Comparison of ENCODE assay signal across 10 cellular contexts in the genomic region with DNA sequence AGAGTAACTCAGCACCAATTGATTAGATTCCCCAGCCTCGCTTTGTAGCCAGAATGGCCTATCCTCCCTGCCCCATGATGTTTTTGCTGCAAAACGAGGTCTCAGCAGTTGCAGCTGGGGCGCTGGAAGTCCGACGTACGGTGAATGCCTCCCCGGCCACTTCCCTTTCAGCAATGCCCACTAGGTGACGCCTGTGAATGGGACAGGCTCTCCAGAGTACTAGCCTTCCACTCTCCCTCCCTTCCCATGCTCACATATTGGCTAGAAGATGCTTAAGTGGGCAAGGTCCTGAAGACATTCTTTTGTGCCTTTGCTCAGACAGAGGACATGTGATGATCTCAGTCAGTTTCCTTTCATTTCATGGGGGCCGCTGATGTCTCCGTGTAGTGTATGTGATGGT. TPM values are rescaled to one million over a fixed set of nuclear protein-coding genes. Genes with fewer than 3 reads are reported as not detected.
A peak's percentile ranks its signal among the peaks of the same experiment; 100 is the strongest.
DNase-seq lines count a peak whose midpoint lies in the region; ATAC-seq, FAIRE-seq and TF ChIP-seq lines count a peak whose summit lies in the region.
"Had no signal": no experiment of that assay in that cellular context is flagged by ENCODE, and none has a peak within 500 bp of the region (broad histone marks: within the 10 kb centered on the region; RNA-seq: fewer than 3 reads in every experiment).

No MANE protein-coding gene starts in this region.

- H3K9me3 Mint-ChIP-seq in endodermal cell, result peaks cover 2% of the 10 kb centered on the region

- no peak for TF ChIP-seq RAD21 in neural cell (conservative IDR thresholded peaks at IDR 0.05)

- H3K4me1 ChIP-seq in MM.1S (ENCODE audit: low read length), result peaks cover 26% of the 10 kb centered on the region
- no peaks in the 10 kb centered on the region for H3K4me1 ChIP-seq in endodermal cell (ENCODE audit: control insufficient read depth, insufficient read depth, low read length)
- H3K4me1 ChIP-seq: tibial nerve had no signal

- no peak overlapping the region for H3K4me3 Mint-ChIP-seq in endodermal cell

- no peaks in the 10 kb centered on the region for H3K9me3 ChIP-seq in MM.1S (replicated peaks; ENCODE audit: insufficient read depth, low read length)
- H3K9me3 ChIP-seq in endodermal cell (ENCODE audit: control insufficient read depth, low read length), result no peaks in the 10 kb centered on the region
- no peaks in the 10 kb centered on the region for H3K9me3 ChIP-seq in neural cell (ENCODE audit: low read length)

- TF ChIP-seq CTCF in MM.1S (IDR thresholded peaks at IDR 0.05; ENCODE audit: low read length) (peak; percentile 67), endodermal cell (conservative IDR thresholded peaks at IDR 0.05) (peak; percentile 85), neural cell (IDR thresholded peaks at IDR 0.05; ENCODE audit: poor library complexity, severe bottlenecking) (peak; percentile 15)

- H3K4me2 ChIP-seq in MM.1S (ENCODE audit: low read depth, low read length), result peak overlapping the region; percentile 57
- H3K4me2 ChIP-seq in neural cell (ENCODE audit: low read length), result no peak overlapping the region

- no peaks in the 10 kb centered on the region for H3K4me1 Mint-ChIP-seq in endodermal cell

- H3K27ac ChIP-seq in MM.1S (ENCODE audit: low read length) (no peak overlapping the region), endodermal cell (ENCODE audit: low read depth, low read length) (no peak overlapping the region), neural cell (ENCODE audit: low read length) (no peak overlapping the region)
- H3K27ac ChIP-seq: epithelial cell of prostate, tibial nerve had no signal

- peaks cover 10% of the 10 kb centered on the region for H3F3A ChIP-seq in MM.1S (ENCODE audit: insufficient read depth, low read length)
- no peaks in the 10 kb centered on the region for H3F3A ChIP-seq in neural cell (ENCODE audit: insufficient read depth, low read length, poor library complexity, severe bottlenecking)

- H3K79me2 ChIP-seq in MM.1S (ENCODE audit: low read length) (no peaks in the 10 kb centered on the region), neural cell (replicated peaks; ENCODE audit: insufficient read depth, low read length) (no peaks in the 10 kb centered on the region)

- H3K27me3 ChIP-seq in MM.1S (replicated peaks; ENCODE audit: insufficient read depth, low read length), result no peaks in the 10 kb centered on the region
- peaks cover 33% of the 10 kb centered on the region for H3K27me3 ChIP-seq in endodermal cell (ENCODE audit: control insufficient read depth, insufficient read depth, low read length, poor library complexity, severe bottlenecking)
- H3K27me3 ChIP-seq in neural cell (ENCODE audit: insufficient read depth, low read depth, low read length), result no peaks in the 10 kb centered on the region
- H3K27me3 ChIP-seq: tibial nerve had no signal

- H3K36me3 Mint-ChIP-seq in endodermal cell (ENCODE audit: low read depth), result no peaks in the 10 kb centered on the region

- 29 to 55% methylated on average over 4 to 10 of the region's 10 CpGs for WGBS in endodermal cell (ENCODE audit: insufficient coverage in 1 of 2, insufficient read length in 1 of 2), 2 experiments

- H4K20me1 ChIP-seq in MM.1S (ENCODE audit: insufficient read depth, low read length) (no peaks in the 10 kb centered on the region), neural cell (ENCODE audit: insufficient read depth) (no peaks in the 10 kb centered on the region)

- H3K27ac Mint-ChIP-seq in endodermal cell, result no peak overlapping the region

- no peak for FAIRE-seq in GM19239 (lab: Jason Lieb, UNC)

- H3K9ac ChIP-seq in MM.1S (ENCODE audit: low read length) (no peak overlapping the region), endodermal cell (ENCODE audit: extremely low read depth, low read length, poor library complexity, severe bottlenecking) (no peak overlapping the region), neural cell (ENCODE audit: low read length) (no peak overlapping the region)

- H3K27me3 Mint-ChIP-seq in endodermal cell (ENCODE audit: insufficient read depth), result peaks cover 28% of the 10 kb centered on the region

- DNase-seq in ELF-1 (ENCODE audit: low read depth, low spot score) (peak; percentile 21), MM.1S (peak; percentile 65), endodermal cell (peak; percentile 66), GM19239 (ENCODE audit: insufficient read length, low spot score) (no peak), NCI-H2227 (lab: John Stamatoyannopoulos, UW; ENCODE audit: unreplicated experiment) (no peak)
- no peak for DNase-seq in stimulated activated CD4-positive, alpha-beta T cell treated with anti-CD3 and anti-CD28 coated beads, Interleukin-4, amount 100 ng/mL, for 1 hour

- no peak for ATAC-seq in HG03565 (IDR thresholded peaks at IDR 0.05; ENCODE audit: unreplicated experiment)

- H2AFZ ChIP-seq in MM.1S (ENCODE audit: low read length) (peak overlapping the region; percentile 54), neural cell (ENCODE audit: low read depth, low read length) (no peak overlapping the region)

- H3K9me2 ChIP-seq in MM.1S (replicated peaks; ENCODE audit: insufficient read depth, low read length), result no peaks in the 10 kb centered on the region
- H3K9me2 ChIP-seq in neural cell (ENCODE audit: insufficient read depth, low read length), result no peaks in the 10 kb centered on the region

- H3K4me3 ChIP-seq in MM.1S (ENCODE audit: low read length) (peak overlapping the region; percentile 7; the same call in 1 of the 2 replicates), endodermal cell (ENCODE audit: low read length) (no peak overlapping the region), neural cell (ENCODE audit: low read length) (no peak overlapping the region)
- H3K4me3 ChIP-seq: tibial nerve had no signal

- no peaks in the 10 kb centered on the region for H3K36me3 ChIP-seq in MM.1S (replicated peaks; ENCODE audit: insufficient read depth, low read length)
- H3K36me3 ChIP-seq in endodermal cell (ENCODE audit: control insufficient read depth, insufficient read depth, low read length), result no peaks in the 10 kb centered on the region
- H3K36me3 ChIP-seq in neural cell (ENCODE audit: insufficient read depth, low read length), result no peaks in the 10 kb centered on the region
- H3K36me3 ChIP-seq: tibial nerve had no signal

- no peak for TF ChIP-seq EP300 in neural cell (conservative IDR thresholded peaks at IDR 0.05; ENCODE audit: poor library complexity, severe bottlenecking)

TF ChIP-seq in neural cell, 6 proteins besides CTCF, POLR2A, EP300 and RAD21:
- TF ChIP-seq, protein P1, sequence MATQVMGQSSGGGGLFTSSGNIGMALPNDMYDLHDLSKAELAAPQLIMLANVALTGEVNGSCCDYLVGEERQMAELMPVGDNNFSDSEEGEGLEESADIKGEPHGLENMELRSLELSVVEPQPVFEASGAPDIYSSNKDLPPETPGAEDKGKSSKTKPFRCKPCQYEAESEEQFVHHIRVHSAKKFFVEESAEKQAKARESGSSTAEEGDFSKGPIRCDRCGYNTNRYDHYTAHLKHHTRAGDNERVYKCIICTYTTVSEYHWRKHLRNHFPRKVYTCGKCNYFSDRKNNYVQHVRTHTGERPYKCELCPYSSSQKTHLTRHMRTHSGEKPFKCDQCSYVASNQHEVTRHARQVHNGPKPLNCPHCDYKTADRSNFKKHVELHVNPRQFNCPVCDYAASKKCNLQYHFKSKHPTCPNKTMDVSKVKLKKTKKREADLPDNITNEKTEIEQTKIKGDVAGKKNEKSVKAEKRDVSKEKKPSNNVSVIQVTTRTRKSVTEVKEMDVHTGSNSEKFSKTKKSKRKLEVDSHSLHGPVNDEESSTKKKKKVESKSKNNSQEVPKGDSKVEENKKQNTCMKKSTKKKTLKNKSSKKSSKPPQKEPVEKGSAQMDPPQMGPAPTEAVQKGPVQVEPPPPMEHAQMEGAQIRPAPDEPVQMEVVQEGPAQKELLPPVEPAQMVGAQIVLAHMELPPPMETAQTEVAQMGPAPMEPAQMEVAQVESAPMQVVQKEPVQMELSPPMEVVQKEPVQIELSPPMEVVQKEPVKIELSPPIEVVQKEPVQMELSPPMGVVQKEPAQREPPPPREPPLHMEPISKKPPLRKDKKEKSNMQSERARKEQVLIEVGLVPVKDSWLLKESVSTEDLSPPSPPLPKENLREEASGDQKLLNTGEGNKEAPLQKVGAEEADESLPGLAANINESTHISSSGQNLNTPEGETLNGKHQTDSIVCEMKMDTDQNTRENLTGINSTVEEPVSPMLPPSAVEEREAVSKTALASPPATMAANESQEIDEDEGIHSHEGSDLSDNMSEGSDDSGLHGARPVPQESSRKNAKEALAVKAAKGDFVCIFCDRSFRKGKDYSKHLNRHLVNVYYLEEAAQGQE (IDR thresholded peaks at IDR 0.05; ENCODE audit: borderline replicate concordance), result no peak
- TF ChIP-seq MXI1 (conservative IDR thresholded peaks at IDR 0.05; ENCODE audit: poor library complexity, severe bottlenecking) (no peak), EZH2 (IDR thresholded peaks at IDR 0.05; ENCODE audit: borderline replicate concordance, insufficient read depth, low read length, poor library complexity, severe bottlenecking) (no peak), TAF1 (IDR thresholded peaks at IDR 0.05; ENCODE audit: low read depth) (no peak), POLR2AphosphoS5 (IDR thresholded peaks at IDR 0.05) (no peak), SMC3 (conservative IDR thresholded peaks at IDR 0.05; ENCODE audit: poor library complexity) (no peak)

RNA-seq across cellular contexts. Expression of a gene that starts 50.8 kb away (rescaled TPM):
- total RNA-seq in endodermal cell, result under 1 TPM in 1 of 2 donors, not detected in 1; 0.24 TPM
- 0.75 TPM for polyA plus RNA-seq in endodermal cell (2013, experiment 1 of 2)
- polyA plus RNA-seq in endodermal cell (2013, experiment 2 of 2), result 0.58 TPM
- polyA plus RNA-seq in neural cell, result 0.20 and 0.50 TPM in 2 replicates
- not detected in 2 replicates for polyA minus RNA-seq in neural cell

Comparison
In these comparisons a context has a peak if more than half of its experiments do, and no peak if none do; other contexts are left out.
1. DNase-seq: peak in ELF-1 (single experiment), MM.1S (single experiment) and endodermal cell (single experiment); none in GM19239 (single experiment), NCI-H2227 (single experiment) and stimulated activated CD4-positive, alpha-beta T cell treated with anti-CD3 and anti-CD28 coated beads, Interleukin-4, amount 100 ng/mL, for 1 hour (single experiment).
2. CTCF ChIP-seq: peak in every context shown above with its lines; median percentile 85 in endodermal cell; 67 in MM.1S; 15 in neural cell.